Comparison of ENCODE assay signal across 9 cellular contexts in genomic region chr22:28029201-28029948, GRCh38.
DNase-seq lines count a peak whose midpoint lies in the region; ATAC-seq and TF ChIP-seq lines count a peak whose summit lies in the region.
"Had no signal": no experiment of that assay in that cellular context is flagged by ENCODE, and none has a peak within 500 bp of the region (broad histone marks: within the 10 kb centered on the region; RNA-seq: fewer than 3 reads in every experiment).

No MANE protein-coding gene starts in this region.

- H3K4me1 Mint-ChIP-seq in brain, result peaks cover 65% of the 10 kb centered on the region
- H3K4me1 Mint-ChIP-seq in CD8-positive, alpha-beta memory T cell, result no peaks in the 10 kb centered on the region
- H3K4me1 Mint-ChIP-seq: activated naive CD8-positive, alpha-beta T cell treated with anti-CD3 and anti-CD28 coated beads, Interleukin-2, amount 10 ng/mL, durations not matched to agents 7 days and 5 days had no signal

- DNase-seq in Caki2 (ENCODE audit: low read depth) (peak; percentile 65), NCI-H187 (lab: John Stamatoyannopoulos, UW) (peak; percentile 45 to 66), mucosa of descending colon (peak in 1 of 3 donors; percentile 36), NCI-H82 (lab: John Stamatoyannopoulos, UW) (no peak)
- DNase-seq in CD8-positive, alpha-beta memory T cell, result no peak
- DNase-seq: activated naive CD8-positive, alpha-beta T cell treated with anti-CD3 and anti-CD28 coated beads, Interleukin-2, amount 10 ng/mL, durations not matched to agents 7 days and 5 days had no signal

- H3K27me3 Mint-ChIP-seq in brain, result no peaks in the 10 kb centered on the region
- peaks cover 7 to 20% of the 10 kb centered on the region in 2 donors for H3K27me3 Mint-ChIP-seq in CD8-positive, alpha-beta memory T cell
- H3K27me3 Mint-ChIP-seq: activated naive CD8-positive, alpha-beta T cell treated with anti-CD3 and anti-CD28 coated beads, Interleukin-2, amount 10 ng/mL, durations not matched to agents 7 days and 5 days had no signal

- TF ChIP-seq CTCF in brain (conservative IDR thresholded peaks at IDR 0.05) (no peak), mucosa of descending colon (IDR thresholded peaks at IDR 0.05) (no peak)

- H3K27ac Mint-ChIP-seq in brain, result peak overlapping the region in 4 of 5 experiments; percentile 48 to 93 (median 62)
- no peak overlapping the region for H3K27ac Mint-ChIP-seq in CD8-positive, alpha-beta memory T cell
- H3K27ac Mint-ChIP-seq: activated naive CD8-positive, alpha-beta T cell treated with anti-CD3 and anti-CD28 coated beads, Interleukin-2, amount 10 ng/mL, durations not matched to agents 7 days and 5 days had no signal

- peaks cover 22% of the 10 kb centered on the region for H3K36me3 Mint-ChIP-seq in brain
- H3K36me3 Mint-ChIP-seq in CD8-positive, alpha-beta memory T cell, result no peaks in the 10 kb centered on the region
- H3K36me3 Mint-ChIP-seq: activated naive CD8-positive, alpha-beta T cell treated with anti-CD3 and anti-CD28 coated beads, Interleukin-2, amount 10 ng/mL, durations not matched to agents 7 days and 5 days had no signal

- ATAC-seq in mucosa of descending colon (peak; percentile 82), GM21515 (IDR thresholded peaks at IDR 0.05; ENCODE audit: unreplicated experiment) (no peak), GM18502 (IDR thresholded peaks at IDR 0.05; ENCODE audit: poor library complexity, unreplicated experiment) (no peak)

- POLR2A ChIA-PET in CD8-positive, alpha-beta memory T cell (lab: Charles Lee), result no interaction called here

- no peak overlapping the region for H3K4me3 Mint-ChIP-seq in brain
- no peak overlapping the region for H3K4me3 Mint-ChIP-seq in CD8-positive, alpha-beta memory T cell
- H3K4me3 Mint-ChIP-seq: activated naive CD8-positive, alpha-beta T cell treated with anti-CD3 and anti-CD28 coated beads, Interleukin-2, amount 10 ng/mL, durations not matched to agents 7 days and 5 days had no signal

- H3K36me3 ChIP-seq in mucosa of descending colon (ENCODE audit: low read depth), result no peaks in the 10 kb centered on the region
- no peaks in the 10 kb centered on the region for H3K36me3 ChIP-seq in CD8-positive, alpha-beta memory T cell (ENCODE audit: insufficient read depth, low read length)

- no peaks in the 10 kb centered on the region for H3K9me3 ChIP-seq in mucosa of descending colon
- H3K9me3 ChIP-seq in CD8-positive, alpha-beta memory T cell (ENCODE audit: low read length), result no peaks in the 10 kb centered on the region

- CTCF ChIA-PET in CD8-positive, alpha-beta memory T cell (lab: Charles Lee), result no interaction called here

- no peak overlapping the region for H3K27ac ChIP-seq in CD8-positive, alpha-beta memory T cell (ENCODE audit: low read depth, low read length)

- no peak overlapping the region for H3K4me3 ChIP-seq in mucosa of descending colon
- no peak overlapping the region for H3K4me3 ChIP-seq in CD8-positive, alpha-beta memory T cell (ENCODE audit: low read length)

- H3K27me3 ChIP-seq in CD8-positive, alpha-beta memory T cell (ENCODE audit: insufficient read depth, low read length, poor library complexity, severe bottlenecking), result peaks cover 3% of the 10 kb centered on the region

- no peaks in the 10 kb centered on the region for H3K9me3 Mint-ChIP-seq in brain
- H3K9me3 Mint-ChIP-seq in CD8-positive, alpha-beta memory T cell, result no peaks in the 10 kb centered on the region
- H3K9me3 Mint-ChIP-seq: activated naive CD8-positive, alpha-beta T cell treated with anti-CD3 and anti-CD28 coated beads, Interleukin-2, amount 10 ng/mL, durations not matched to agents 7 days and 5 days had no signal

- in situ Hi-C loops in Caki2 (cut with HindIII; ENCODE audit: low pct_unique_long_range_greater_than_20kb, low sequenced_read_pairs), result no loop called here

- intact Hi-C loops in mucosa of descending colon (cut with DNase I, micrococcal nuclease), result loop anchor here in 1 of 2 donors (10.0 kb wide), 1 partner anchor 565 kb away; no protein-coding TSS in a partner anchor

- H3K4me1 ChIP-seq in mucosa of descending colon (ENCODE audit: low read depth), result no peaks in the 10 kb centered on the region
- no peaks in the 10 kb centered on the region for H3K4me1 ChIP-seq in CD8-positive, alpha-beta memory T cell (ENCODE audit: insufficient read depth, low read length)

Comparison
In these comparisons a context has a peak if more than half of its experiments do, and no peak if none do; other contexts are left out.
1. DNase-seq: peak in Caki2 (single experiment) and NCI-H187 (2 of 2); none in NCI-H82 (single experiment) and CD8-positive, alpha-beta memory T cell (0 of 5).
2. H3K27ac Mint-ChIP-seq: peak in brain (4 of 5); none in CD8-positive, alpha-beta memory T cell (0 of 8).